In genomic region chr17:80771612-80772005, GRCh38 we compare ENCODE assay signal across 19 cellular contexts.
DNase-seq lines count a peak whose midpoint lies in the region; ATAC-seq and TF ChIP-seq lines count a peak whose summit lies in the region.
"Had no signal": no experiment of that assay in that cellular context is flagged by ENCODE, and none has a peak within 500 bp of the region (broad histone marks: within the 10 kb centered on the region; RNA-seq: fewer than 3 reads in every experiment).

No MANE protein-coding gene starts in this region.

- TF ChIP-seq POLR2A in right lobe of liver (IDR thresholded peaks at IDR 0.05) = no peak

- no peak overlapping the region for H2BK120ac ChIP-seq in H9 (ENCODE audit: low read depth, low read length, poor library complexity, severe bottlenecking)

- no peak overlapping the region for H3K4me2 ChIP-seq in H9 (ENCODE audit: insufficient read depth, insufficient read length, low read length)

- H2BK20ac ChIP-seq in H9 (ENCODE audit: low read depth, low read length, poor library complexity, severe bottlenecking) = no peak overlapping the region

- peak; percentile 58 for DNase-seq in activated effector memory CD4-positive, alpha-beta T cell treated with anti-CD3 and anti-CD28 coated beads, Interleukin-2, amount 50 U/mL, for 16 hours
- no peak for DNase-seq in activated effector memory CD4-positive, alpha-beta T cell treated with Interleukin-2 at 50 U/mL for 16 hours
- peak; percentile 19 for DNase-seq in H9
- DNase-seq in sciatic nerve (ENCODE audit: low spot score) = peak; percentile 50
- DNase-seq in right lobe of liver = no peak
- DNase-seq: COR-L47, DMS153, Kasumi-1, NCI-H1105, NCI-H1694 treated with DMSO at 0.1 percent for 48 hours, NCI-H2107, NCI-H226, NCI-H526, OCI-M1, SJCRH30 had no signal

- no peaks in the 10 kb centered on the region for H3K79me2 ChIP-seq in H9 (ENCODE audit: insufficient read depth, low read length)

- H3K4me1 Mint-ChIP-seq in H9 = peaks cover 13 to 30% of the 10 kb centered on the region in 2 experiments
- peaks cover 24% of the 10 kb centered on the region for H3K4me1 Mint-ChIP-seq in activated T-helper 17 cell treated with anti-CD3 and anti-CD28 coated beads, Interleukin-2, amount 50 U/mL, for 72 hours

- no peak overlapping the region for H2BK15ac ChIP-seq in H9 (ENCODE audit: low read depth, low read length)

- H3K18ac ChIP-seq in H9 (ENCODE audit: insufficient read length, low read depth, low read length) = no peak overlapping the region

- H3K56ac ChIP-seq in H9 (ENCODE audit: insufficient read length, low read depth, low read length) = no peak overlapping the region

- no peak overlapping the region for H2AK5ac ChIP-seq in H9 (ENCODE audit: insufficient read length, low read length)

- H2BK5ac ChIP-seq in H9 (ENCODE audit: insufficient read length, low read length) = no peak overlapping the region

- no peak overlapping the region for H3K4me3 Mint-ChIP-seq in H9
- H3K4me3 Mint-ChIP-seq in activated T-helper 17 cell treated with anti-CD3 and anti-CD28 coated beads, Interleukin-2, amount 50 U/mL, for 72 hours = no peak overlapping the region

- no peak overlapping the region for H3T11ph ChIP-seq in H9 (ENCODE audit: low read length)

- intact Hi-C loops in sciatic nerve (cut with DNase I) (no loop called here), right lobe of liver (cut with DNase I) (no loop called here)

- TF ChIP-seq CTCF in H9 (conservative IDR thresholded peaks at IDR 0.05) = no peak
- no peak for TF ChIP-seq CTCF in right lobe of liver (IDR thresholded peaks at IDR 0.05)

- no CpG with 5 or more reads among the region's 11 CpGs for WGBS in H9 (ENCODE audit: extremely low coverage, insufficient read length, low lambda C conversion rate)
- 86% methylated on average over 5 of the region's 11 CpGs for WGBS in right lobe of liver (ENCODE audit: insufficient coverage, low coverage, low lambda C conversion rate, missing lambda C conversion rate)

- H4K5ac ChIP-seq in H9 (ENCODE audit: insufficient read length, low read depth, low read length) = no peak overlapping the region

- H3K27ac ChIP-seq in H9 (ENCODE audit: insufficient read length, low read depth, low read length) = no peak overlapping the region
- no peak overlapping the region for H3K27ac ChIP-seq in right lobe of liver
- H3K27ac ChIP-seq: C4-2B, SJCRH30 had no signal

- no peak overlapping the region for H4K91ac ChIP-seq in H9 (ENCODE audit: insufficient read length, low read depth, low read length)

- H4K20me1 ChIP-seq in H9 (ENCODE audit: control insufficient read depth, insufficient read depth, insufficient read length) = no peaks in the 10 kb centered on the region

- no peak for ATAC-seq in activated T-helper 17 cell treated with anti-CD3 and anti-CD28 coated beads, Interleukin-2, amount 50 U/mL, for 72 hours (replicated peaks)
- ATAC-seq in sciatic nerve (no peak), HG02798 (IDR thresholded peaks at IDR 0.05; ENCODE audit: poor library complexity, unreplicated experiment) (no peak), HG02678 (IDR thresholded peaks at IDR 0.05; ENCODE audit: unreplicated experiment) (no peak), right lobe of liver (no peak)

- no peak overlapping the region for H3K9ac ChIP-seq in H9 (ENCODE audit: extremely low read depth, insufficient read length, low read length)

- no peaks in the 10 kb centered on the region for H3K79me1 ChIP-seq in H9 (ENCODE audit: insufficient read depth, low read depth, low read length, poor library complexity, severe bottlenecking)

- H3K27me3 Mint-ChIP-seq in H9 (ENCODE audit: low read depth) = no peaks in the 10 kb centered on the region
- H3K27me3 Mint-ChIP-seq in activated T-helper 17 cell treated with anti-CD3 and anti-CD28 coated beads, Interleukin-2, amount 50 U/mL, for 72 hours = no peaks in the 10 kb centered on the region

- H2BK12ac ChIP-seq in H9 (ENCODE audit: insufficient read length, low read depth, low read length) = no peak overlapping the region

- no peak overlapping the region for H4K8ac ChIP-seq in H9 (replicated peaks; ENCODE audit: insufficient read length, low read depth, low read length)

- H3K36me3 Mint-ChIP-seq in H9 (ENCODE audit: insufficient read depth in 1 of 3, low read depth in 3 of 3) = peaks cover under 1 to 3% (median 3%) of the 10 kb centered on the region in 3 experiments; a peak in 5 of 7 replicates
- H3K36me3 Mint-ChIP-seq in activated T-helper 17 cell treated with anti-CD3 and anti-CD28 coated beads, Interleukin-2, amount 50 U/mL, for 72 hours (ENCODE audit: low read depth) = peaks cover 14% of the 10 kb centered on the region

- no peak overlapping the region for H3K14ac ChIP-seq in H9 (ENCODE audit: insufficient read depth, low read length)

- H2AFZ ChIP-seq in H9 (ENCODE audit: low read length) = no peak overlapping the region

- H3K27me3 ChIP-seq in H9 (ENCODE audit: insufficient read depth, low read length) (no peaks in the 10 kb centered on the region), right lobe of liver (no peaks in the 10 kb centered on the region)
- H3K27me3 ChIP-seq: SJCRH30 had no signal

- no peak overlapping the region for H3K4ac ChIP-seq in H9 (ENCODE audit: low read depth, low read length)

- H3K9me3 ChIP-seq in H9 (ENCODE audit: control insufficient read depth, low read depth, low read length) (no peaks in the 10 kb centered on the region), right lobe of liver (no peaks in the 10 kb centered on the region)
- H3K9me3 ChIP-seq: SJCRH30 had no signal

- peaks cover 3% of the 10 kb centered on the region; the same call in 1 of the 2 replicates for H3K4me1 ChIP-seq in H9 (ENCODE audit: insufficient read depth, low read length)
- no peaks in the 10 kb centered on the region for H3K4me1 ChIP-seq in right lobe of liver

- no peak overlapping the region for H3K23ac ChIP-seq in H9 (ENCODE audit: insufficient read length, low read depth, low read length)

- peak overlapping the region in 2 of 3 experiments; percentile 0 to 63; a peak in 3 of 7 replicates for H3K27ac Mint-ChIP-seq in H9
- H3K27ac Mint-ChIP-seq in activated T-helper 17 cell treated with anti-CD3 and anti-CD28 coated beads, Interleukin-2, amount 50 U/mL, for 72 hours = peak overlapping the region; percentile 78

- peaks cover 0 to 2% (median 0%) of the 10 kb centered on the region in 4 donors for H3K36me3 ChIP-seq in right lobe of liver
- H3K36me3 ChIP-seq: SJCRH30 had no signal

- H3K23me2 ChIP-seq in H9 (ENCODE audit: insufficient read length, low read depth, low read length, poor library complexity, severe bottlenecking) = no peaks in the 10 kb centered on the region

- no peaks in the 10 kb centered on the region; a peak in 1 of 5 replicates for H3K9me3 Mint-ChIP-seq in H9
- H3K9me3 Mint-ChIP-seq in activated T-helper 17 cell treated with anti-CD3 and anti-CD28 coated beads, Interleukin-2, amount 50 U/mL, for 72 hours = no peaks in the 10 kb centered on the region

- H3K4me3 ChIP-seq in right lobe of liver = no peak overlapping the region
- H3K4me3 ChIP-seq: SJCRH30 had no signal

Comparison
In these comparisons a context has a peak if more than half of its experiments do, and no peak if none do; other contexts are left out.
1. DNase-seq: peak in activated effector memory CD4-positive, alpha-beta T cell treated with anti-CD3 and anti-CD28 coated beads, Interleukin-2, amount 50 U/mL, for 16 hours (single experiment), H9 (single experiment) and sciatic nerve (single experiment); none in activated effector memory CD4-positive, alpha-beta T cell treated with Interleukin-2 at 50 U/mL for 16 hours (single experiment) and right lobe of liver (0 of 3).